In genomic region chr21:35565204-35565611, GRCh38 we compare ENCODE assay signal across 9 cellular contexts.
DNase-seq lines count a peak whose midpoint lies in the region; ATAC-seq and TF ChIP-seq lines count a peak whose summit lies in the region.
"Had no signal": no experiment of that assay in that cellular context is flagged by ENCODE, and none has a peak within 500 bp of the region (broad histone marks: within the 10 kb centered on the region; RNA-seq: fewer than 3 reads in every experiment).

No MANE protein-coding gene starts in this region.

- H3K4me1 ChIP-seq in adipocyte (ENCODE audit: control insufficient read depth, insufficient read depth, low read length), result peaks cover 31% of the 10 kb centered on the region
- peaks cover 20 to 24% of the 10 kb centered on the region in 2 donors for H3K4me1 ChIP-seq in thoracic aorta (ENCODE audit: control insufficient read depth in 1 of 2, low read depth in 2 of 2)

- peak; percentile 87 for DNase-seq in HT1080 (ENCODE audit: low read depth)
- peak; percentile 78 for DNase-seq in adipocyte (ENCODE audit: low read depth)
- peak; percentile 40 for DNase-seq in left ventricle myocardium superior
- DNase-seq in thoracic aorta (ENCODE audit: low spot score), result peak; percentile 22
- DNase-seq in progenitor cell of endocrine pancreas (ENCODE audit: low spot score, unreplicated experiment), result no peak
- DNase-seq in NCI-H748 (lab: John Stamatoyannopoulos, UW; ENCODE audit: unreplicated experiment), result no peak
- DNase-seq: activated naive CD8-positive, alpha-beta T cell treated with anti-CD3 and anti-CD28 coated beads, Interleukin-2, amount 10 ng/mL, durations not matched to agents 7 days and 5 days; NCI-H187 had no signal

- ATAC-seq in left ventricle myocardium superior (peak; percentile 69), thoracic aorta (ENCODE audit: insufficient number of reproducible peaks, low FRiP score, low read depth) (peak; percentile 49), GM18520 (IDR thresholded peaks at IDR 0.05; ENCODE audit: unreplicated experiment) (no peak)

- H3K9me3 Mint-ChIP-seq in progenitor cell of endocrine pancreas (ENCODE audit: low read depth), result no peaks in the 10 kb centered on the region
- H3K9me3 Mint-ChIP-seq: activated naive CD8-positive, alpha-beta T cell treated with anti-CD3 and anti-CD28 coated beads, Interleukin-2, amount 10 ng/mL, durations not matched to agents 7 days and 5 days had no signal

- H3K27me3 ChIP-seq in adipocyte (replicated peaks; ENCODE audit: control insufficient read depth, insufficient read depth, low read length) (no peaks in the 10 kb centered on the region), thoracic aorta (replicated peaks; ENCODE audit: insufficient read depth) (no peaks in the 10 kb centered on the region)

- no peak overlapping the region for H3K27ac Mint-ChIP-seq in progenitor cell of endocrine pancreas
- H3K27ac Mint-ChIP-seq: activated naive CD8-positive, alpha-beta T cell treated with anti-CD3 and anti-CD28 coated beads, Interleukin-2, amount 10 ng/mL, durations not matched to agents 7 days and 5 days had no signal

- intact Hi-C loops in left ventricle myocardium superior (cut with micrococcal nuclease), result no loop called here

- peaks cover 11% of the 10 kb centered on the region for H3K27me3 Mint-ChIP-seq in progenitor cell of endocrine pancreas

- TF ChIP-seq CTCF in thoracic aorta (IDR thresholded peaks at IDR 0.05) (no peak), progenitor cell of endocrine pancreas (IDR thresholded peaks at IDR 0.05; ENCODE audit: unreplicated experiment) (no peak)

- H3K4me1 Mint-ChIP-seq in progenitor cell of endocrine pancreas (ENCODE audit: low read depth), result no peaks in the 10 kb centered on the region
- H3K4me1 Mint-ChIP-seq: activated naive CD8-positive, alpha-beta T cell treated with anti-CD3 and anti-CD28 coated beads, Interleukin-2, amount 10 ng/mL, durations not matched to agents 7 days and 5 days had no signal

- no peaks in the 10 kb centered on the region for H3K36me3 ChIP-seq in adipocyte (ENCODE audit: control insufficient read depth, insufficient read depth, low read length, severe bottlenecking)
- H3K36me3 ChIP-seq in thoracic aorta, result no peaks in the 10 kb centered on the region

- H3K4me3 ChIP-seq in adipocyte (ENCODE audit: low read length) (peak overlapping the region; percentile 37), thoracic aorta (no peak overlapping the region)

- peak overlapping the region in 1 of 2 donors; percentile 5 for H3K27ac ChIP-seq in thoracic aorta

- H3K36me3 Mint-ChIP-seq in progenitor cell of endocrine pancreas (ENCODE audit: insufficient read depth), result no peaks in the 10 kb centered on the region
- H3K36me3 Mint-ChIP-seq: activated naive CD8-positive, alpha-beta T cell treated with anti-CD3 and anti-CD28 coated beads, Interleukin-2, amount 10 ng/mL, durations not matched to agents 7 days and 5 days had no signal

- peaks cover 15% of the 10 kb centered on the region for H3K9me3 ChIP-seq in adipocyte (ENCODE audit: control insufficient read depth, low read length)
- H3K9me3 ChIP-seq in thoracic aorta, result no peaks in the 10 kb centered on the region

- peak overlapping the region; percentile 65 for H3K9ac ChIP-seq in adipocyte (ENCODE audit: low read length)

- H3K4me3 Mint-ChIP-seq in progenitor cell of endocrine pancreas (ENCODE audit: low read depth), result no peak overlapping the region
- H3K4me3 Mint-ChIP-seq: activated naive CD8-positive, alpha-beta T cell treated with anti-CD3 and anti-CD28 coated beads, Interleukin-2, amount 10 ng/mL, durations not matched to agents 7 days and 5 days had no signal

Comparison
In these comparisons a context has a peak if more than half of its experiments do, and no peak if none do; other contexts are left out.
1. DNase-seq: peak in HT1080 (single experiment), adipocyte (single experiment), left ventricle myocardium superior (single experiment) and thoracic aorta (single experiment); none in progenitor cell of endocrine pancreas (single experiment) and NCI-H748 (single experiment).